ENCODE assay signal across 18 cellular contexts in the genomic region with DNA sequence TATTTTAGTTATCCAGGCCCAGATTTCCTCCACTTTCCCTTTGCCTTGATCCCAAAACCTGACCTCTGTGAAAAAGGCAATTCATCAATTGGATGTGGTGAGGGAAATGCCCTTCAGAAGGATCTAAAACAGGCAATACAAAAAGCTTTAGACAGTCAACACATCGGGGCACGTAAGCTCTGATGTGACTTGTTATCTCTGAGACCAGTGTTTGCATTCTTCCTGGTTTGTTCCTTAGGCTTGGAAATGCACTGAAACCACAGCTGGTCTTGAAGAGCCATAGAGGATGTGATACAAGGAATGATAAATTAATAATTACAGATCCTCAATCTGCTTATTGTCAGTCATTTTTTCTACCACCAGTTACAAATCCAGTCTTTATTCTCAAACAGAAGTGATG.
DNase-seq lines count a peak whose midpoint lies in the region; ATAC-seq, FAIRE-seq and TF ChIP-seq lines count a peak whose summit lies in the region.
"Had no signal": no experiment of that assay in that cellular context is flagged by ENCODE, and none has a peak within 500 bp of the region (broad histone marks: within the 10 kb centered on the region; RNA-seq: fewer than 3 reads in every experiment).

No MANE protein-coding gene starts in this region.

- no peaks in the 10 kb centered on the region for H3K27me3 ChIP-seq in brain microvascular endothelial cell (replicated peaks)
- H3K27me3 ChIP-seq: BE2C, esophagus muscularis mucosa had no signal

- H3K27ac Mint-ChIP-seq in mesothelial cell of epicardium, result peak overlapping the region; percentile 70
- H3K27ac Mint-ChIP-seq in natural killer cell treated with Interleukin-12 subunit alpha and Interleukin-12 subunit beta and Interleukin-15 and Interleukin-18, amount 100 ng/mL, for 72 hours, result no peak overlapping the region

- TF ChIP-seq CTCF in brain microvascular endothelial cell (IDR thresholded peaks at IDR 0.05; ENCODE audit: low read depth, low read length, missing control alignments), result no peak
- no peak for TF ChIP-seq CTCF in mesothelial cell of epicardium (IDR thresholded peaks at IDR 0.05; ENCODE audit: unreplicated experiment)

- no peaks in the 10 kb centered on the region for H3K9me3 Mint-ChIP-seq in mesothelial cell of epicardium
- no peaks in the 10 kb centered on the region for H3K9me3 Mint-ChIP-seq in natural killer cell treated with Interleukin-12 subunit alpha and Interleukin-12 subunit beta and Interleukin-15 and Interleukin-18, amount 100 ng/mL, for 72 hours
- H3K9me3 Mint-ChIP-seq: central memory CD8-positive, alpha-beta T cell had no signal

- peak; percentile 40 for FAIRE-seq in GM19239 (lab: Jason Lieb, UNC)

- no peak for ATAC-seq in natural killer cell treated with Interleukin-12 subunit alpha and Interleukin-12 subunit beta and Interleukin-15 and Interleukin-18, amount 100 ng/mL, for 72 hours
- no peak for ATAC-seq in Right ventricle myocardium superior (ENCODE audit: poor library complexity)

- in situ Hi-C loops in brain microvascular endothelial cell (cut with HindIII; ENCODE audit: low pct_ligation_motif_present, low sequenced_read_pairs), result no loop called here

- no peak overlapping the region for H3K4me3 Mint-ChIP-seq in mesothelial cell of epicardium
- no peak overlapping the region for H3K4me3 Mint-ChIP-seq in natural killer cell treated with Interleukin-12 subunit alpha and Interleukin-12 subunit beta and Interleukin-15 and Interleukin-18, amount 100 ng/mL, for 72 hours
- H3K4me3 Mint-ChIP-seq: central memory CD8-positive, alpha-beta T cell had no signal

- H3K36me3 ChIP-seq in brain microvascular endothelial cell (replicated peaks), result no peaks in the 10 kb centered on the region
- H3K36me3 ChIP-seq: BE2C, esophagus muscularis mucosa, WERI-Rb-1 had no signal

- H3K36me3 Mint-ChIP-seq in mesothelial cell of epicardium, result no peaks in the 10 kb centered on the region
- no peaks in the 10 kb centered on the region for H3K36me3 Mint-ChIP-seq in natural killer cell treated with Interleukin-12 subunit alpha and Interleukin-12 subunit beta and Interleukin-15 and Interleukin-18, amount 100 ng/mL, for 72 hours

- H3K27me3 Mint-ChIP-seq in mesothelial cell of epicardium (ENCODE audit: low read depth), result no peaks in the 10 kb centered on the region
- no peaks in the 10 kb centered on the region for H3K27me3 Mint-ChIP-seq in natural killer cell treated with Interleukin-12 subunit alpha and Interleukin-12 subunit beta and Interleukin-15 and Interleukin-18, amount 100 ng/mL, for 72 hours
- H3K27me3 Mint-ChIP-seq: central memory CD8-positive, alpha-beta T cell had no signal

- no peak overlapping the region for H3K27ac ChIP-seq in brain microvascular endothelial cell
- H3K27ac ChIP-seq: WERI-Rb-1 had no signal

- DNase-seq in GM19239 (ENCODE audit: insufficient read length, low spot score), result no peak
- DNase-seq in NCI-H2227 treated with DMSO at 0.1 percent for 48 hours (lab: John Stamatoyannopoulos, UW), result peak; percentile 51
- peak; percentile 59 for DNase-seq in brain microvascular endothelial cell
- DNase-seq in mesothelial cell of epicardium (ENCODE audit: low spot score in 2 of 2, unreplicated experiment in 2 of 2), result no peak
- DNase-seq in natural killer cell treated with Interleukin-12 subunit alpha and Interleukin-12 subunit beta and Interleukin-15 and Interleukin-18, amount 100 ng/mL, for 72 hours (ENCODE audit: low spot score), result no peak
- no peak for DNase-seq in UCSD-AML1 (lab: John Stamatoyannopoulos, UW; ENCODE audit: unreplicated experiment)
- no peak for DNase-seq in Right ventricle myocardium superior
- DNase-seq: activated CD4-positive, alpha-beta T cell treated with anti-CD3 and anti-CD28 coated beads, Interleukin-2, amount 50 U/mL, for 4 hours; activated gamma-delta T cell; BE2C; EL; NCI-H1092 treated with DMSO at 0.1 percent for 48 hours; NCI-H526; SHP77 treated with DMSO at 0.1 percent for 48 hours; T-helper 1 cell; WERI-Rb-1 had no signal

- H3K4me3 ChIP-seq in brain microvascular endothelial cell (ENCODE audit: low read depth, low read length), result no peak overlapping the region
- H3K4me3 ChIP-seq: esophagus muscularis mucosa had no signal

- peaks cover 52% of the 10 kb centered on the region for H3K4me1 Mint-ChIP-seq in mesothelial cell of epicardium
- H3K4me1 Mint-ChIP-seq in natural killer cell treated with Interleukin-12 subunit alpha and Interleukin-12 subunit beta and Interleukin-15 and Interleukin-18, amount 100 ng/mL, for 72 hours (ENCODE audit: low read depth in 2 of 2), result peaks cover 11 to 13% of the 10 kb centered on the region in 2 donors

- intact Hi-C loops in Right ventricle myocardium superior (cut with DNase I), result loop anchor here (5.0 to 10.0 kb wide), 2 partner anchors 313 to 1310 kb away; no protein-coding TSS in a partner anchor

Comparison
In these comparisons a context has a peak if more than half of its experiments do, and no peak if none do; other contexts are left out.
1. DNase-seq: peak in NCI-H2227 treated with DMSO at 0.1 percent for 48 hours (single experiment) and brain microvascular endothelial cell (single experiment); none in GM19239 (single experiment), mesothelial cell of epicardium (0 of 2), natural killer cell treated with Interleukin-12 subunit alpha and Interleukin-12 subunit beta and Interleukin-15 and Interleukin-18, amount 100 ng/mL, for 72 hours (single experiment), UCSD-AML1 (single experiment) and Right ventricle myocardium superior (single experiment).